1 cellular context compared by ENCODE assay signal in genomic region chr5:140181525-140181924, GRCh38.
TF ChIP-seq lines count a peak whose summit lies in the region.

No MANE protein-coding gene starts in this region.

TF ChIP-seq in SK-N-SH treated with all-trans-retinoic acid at 6 μM for 48 hours, 23 proteins besides CTCF, POLR2A, EP300 and RAD21 (continued from another document):
- TF ChIP-seq CSRNP3 (CRISPR knock-in tag; IDR thresholded peaks at IDR 0.05) (no peak), TSHZ2 (CRISPR knock-in tag; IDR thresholded peaks at IDR 0.05) (no peak), OSR1 (CRISPR knock-in tag; IDR thresholded peaks at IDR 0.05) (no peak), POU6F1 (CRISPR knock-in tag; IDR thresholded peaks at IDR 0.05; ENCODE audit: borderline replicate concordance, low read depth) (no peak), PATZ1 (CRISPR knock-in tag; IDR thresholded peaks at IDR 0.05; ENCODE audit: borderline replicate concordance) (no peak), GLIS3 (CRISPR knock-in tag; IDR thresholded peaks at IDR 0.05) (no peak), TCF4 (CRISPR knock-in tag; IDR thresholded peaks at IDR 0.05; ENCODE audit: borderline replicate concordance) (no peak), ESRRG (CRISPR knock-in tag; IDR thresholded peaks at IDR 0.05) (no peak), ZNF70 (CRISPR knock-in tag; IDR thresholded peaks at IDR 0.05) (no peak), SNAI2 (CRISPR knock-in tag; IDR thresholded peaks at IDR 0.05) (no peak), PPARA (CRISPR knock-in tag; IDR thresholded peaks at IDR 0.05; ENCODE audit: borderline replicate concordance) (no peak), ZNF565 (CRISPR knock-in tag; conservative IDR thresholded peaks at IDR 0.05; ENCODE audit: low read depth) (no peak), ARNTL (CRISPR knock-in tag; IDR thresholded peaks at IDR 0.05; ENCODE audit: borderline replicate concordance, low read depth) (no peak), RARB (CRISPR knock-in tag; IDR thresholded peaks at IDR 0.05) (no peak)
